In the genomic region with DNA sequence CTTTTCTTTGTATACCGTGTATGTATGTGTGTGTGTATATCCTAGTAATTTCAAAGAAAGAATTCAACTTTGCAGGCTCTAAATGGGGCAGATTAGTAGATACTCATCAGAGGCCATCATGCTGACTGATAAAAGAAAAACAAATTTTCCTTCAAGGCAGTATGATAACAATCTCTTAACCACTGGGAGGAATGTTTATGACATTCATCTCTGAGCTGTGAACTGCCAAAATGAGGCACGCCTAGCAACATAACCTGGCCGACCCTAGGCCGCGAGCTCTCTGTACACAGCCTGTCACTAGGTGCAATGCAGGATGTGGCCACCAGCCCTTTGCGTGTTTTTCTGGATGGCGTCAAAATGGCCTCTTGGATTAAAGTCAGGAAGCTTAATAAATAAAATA, we compare ENCODE assay signal across 1 cellular context.
TF ChIP-seq lines count a peak whose summit lies in the region.

No MANE protein-coding gene starts in this region.

TF ChIP-seq in SK-N-SH, 30 proteins besides CTCF, POLR2A, EP300 and RAD21 (continued from another document):
- TF ChIP-seq, protein P1, sequence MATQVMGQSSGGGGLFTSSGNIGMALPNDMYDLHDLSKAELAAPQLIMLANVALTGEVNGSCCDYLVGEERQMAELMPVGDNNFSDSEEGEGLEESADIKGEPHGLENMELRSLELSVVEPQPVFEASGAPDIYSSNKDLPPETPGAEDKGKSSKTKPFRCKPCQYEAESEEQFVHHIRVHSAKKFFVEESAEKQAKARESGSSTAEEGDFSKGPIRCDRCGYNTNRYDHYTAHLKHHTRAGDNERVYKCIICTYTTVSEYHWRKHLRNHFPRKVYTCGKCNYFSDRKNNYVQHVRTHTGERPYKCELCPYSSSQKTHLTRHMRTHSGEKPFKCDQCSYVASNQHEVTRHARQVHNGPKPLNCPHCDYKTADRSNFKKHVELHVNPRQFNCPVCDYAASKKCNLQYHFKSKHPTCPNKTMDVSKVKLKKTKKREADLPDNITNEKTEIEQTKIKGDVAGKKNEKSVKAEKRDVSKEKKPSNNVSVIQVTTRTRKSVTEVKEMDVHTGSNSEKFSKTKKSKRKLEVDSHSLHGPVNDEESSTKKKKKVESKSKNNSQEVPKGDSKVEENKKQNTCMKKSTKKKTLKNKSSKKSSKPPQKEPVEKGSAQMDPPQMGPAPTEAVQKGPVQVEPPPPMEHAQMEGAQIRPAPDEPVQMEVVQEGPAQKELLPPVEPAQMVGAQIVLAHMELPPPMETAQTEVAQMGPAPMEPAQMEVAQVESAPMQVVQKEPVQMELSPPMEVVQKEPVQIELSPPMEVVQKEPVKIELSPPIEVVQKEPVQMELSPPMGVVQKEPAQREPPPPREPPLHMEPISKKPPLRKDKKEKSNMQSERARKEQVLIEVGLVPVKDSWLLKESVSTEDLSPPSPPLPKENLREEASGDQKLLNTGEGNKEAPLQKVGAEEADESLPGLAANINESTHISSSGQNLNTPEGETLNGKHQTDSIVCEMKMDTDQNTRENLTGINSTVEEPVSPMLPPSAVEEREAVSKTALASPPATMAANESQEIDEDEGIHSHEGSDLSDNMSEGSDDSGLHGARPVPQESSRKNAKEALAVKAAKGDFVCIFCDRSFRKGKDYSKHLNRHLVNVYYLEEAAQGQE (IDR thresholded peaks at IDR 0.05; ENCODE audit: low read depth, low read length): no peak
- TF ChIP-seq GABPA (IDR thresholded peaks at IDR 0.05; ENCODE audit: low read depth): no peak
- TF ChIP-seq, protein P2, sequence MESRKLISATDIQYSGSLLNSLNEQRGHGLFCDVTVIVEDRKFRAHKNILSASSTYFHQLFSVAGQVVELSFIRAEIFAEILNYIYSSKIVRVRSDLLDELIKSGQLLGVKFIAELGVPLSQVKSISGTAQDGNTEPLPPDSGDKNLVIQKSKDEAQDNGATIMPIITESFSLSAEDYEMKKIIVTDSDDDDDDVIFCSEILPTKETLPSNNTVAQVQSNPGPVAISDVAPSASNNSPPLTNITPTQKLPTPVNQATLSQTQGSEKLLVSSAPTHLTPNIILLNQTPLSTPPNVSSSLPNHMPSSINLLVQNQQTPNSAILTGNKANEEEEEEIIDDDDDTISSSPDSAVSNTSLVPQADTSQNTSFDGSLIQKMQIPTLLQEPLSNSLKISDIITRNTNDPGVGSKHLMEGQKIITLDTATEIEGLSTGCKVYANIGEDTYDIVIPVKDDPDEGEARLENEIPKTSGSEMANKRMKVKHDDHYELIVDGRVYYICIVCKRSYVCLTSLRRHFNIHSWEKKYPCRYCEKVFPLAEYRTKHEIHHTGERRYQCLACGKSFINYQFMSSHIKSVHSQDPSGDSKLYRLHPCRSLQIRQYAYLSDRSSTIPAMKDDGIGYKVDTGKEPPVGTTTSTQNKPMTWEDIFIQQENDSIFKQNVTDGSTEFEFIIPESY (IDR thresholded peaks at IDR 0.05; ENCODE audit: borderline replicate concordance, low read depth): no peak
- TF ChIP-seq, protein P3, sequence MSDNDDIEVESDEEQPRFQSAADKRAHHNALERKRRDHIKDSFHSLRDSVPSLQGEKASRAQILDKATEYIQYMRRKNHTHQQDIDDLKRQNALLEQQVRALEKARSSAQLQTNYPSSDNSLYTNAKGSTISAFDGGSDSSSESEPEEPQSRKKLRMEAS (IDR thresholded peaks at IDR 0.05; ENCODE audit: low read depth): no peak
- TF ChIP-seq TEAD4 (IDR thresholded peaks at IDR 0.05; ENCODE audit: borderline replicate concordance, insufficient read depth): no peak
